Comparison of ENCODE assay signal across 9 cellular contexts in the genomic region with DNA sequence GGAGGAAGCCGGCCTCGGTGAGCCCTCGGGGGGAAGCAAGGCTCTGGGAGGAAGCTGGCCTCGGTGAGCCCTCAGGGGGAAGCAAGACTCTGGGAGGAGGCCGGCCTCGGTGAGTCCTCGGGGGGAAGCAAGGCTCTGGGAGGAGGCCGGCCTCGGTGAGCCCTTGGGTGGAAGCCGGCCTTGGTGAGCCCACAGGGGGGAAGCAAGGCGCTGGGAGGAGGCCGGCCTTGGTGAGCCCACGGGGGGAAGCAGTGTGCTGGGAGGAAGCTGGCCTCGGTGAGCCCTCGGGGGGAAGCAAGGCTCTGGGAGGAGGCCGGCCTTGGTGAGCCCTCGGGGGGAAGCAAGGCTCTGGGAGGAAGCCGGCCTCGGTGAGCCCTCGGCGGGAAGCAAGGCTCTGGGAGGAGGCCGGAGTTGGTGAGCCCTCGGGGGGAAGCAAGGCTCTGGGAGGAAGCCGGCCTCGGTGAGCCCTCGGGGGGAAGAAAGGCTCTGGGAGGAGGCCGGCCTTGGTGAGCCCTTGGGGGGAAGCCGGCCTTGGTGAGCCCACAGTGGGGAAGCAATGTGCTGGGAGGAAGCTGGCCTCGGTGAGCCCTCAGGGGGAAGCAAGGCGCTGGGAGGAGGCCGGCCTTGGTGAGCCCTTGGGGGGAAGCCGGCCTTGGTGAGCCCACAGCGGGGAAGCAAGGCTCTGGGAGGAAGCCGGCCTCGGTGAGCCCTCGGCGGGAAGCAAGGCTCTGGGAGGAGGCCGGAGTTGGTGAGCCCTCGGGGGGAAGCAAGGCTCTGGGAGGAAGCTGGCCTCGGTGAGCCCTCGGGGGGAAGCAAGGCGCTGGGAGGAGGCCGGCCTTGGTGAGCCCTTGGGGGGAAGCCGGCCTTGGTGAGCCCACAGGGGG. TPM values are rescaled to one million over a fixed set of nuclear protein-coding genes. Genes with fewer than 3 reads are reported as not detected.
"Had no signal": no experiment of that assay in that cellular context is flagged by ENCODE, and none has a peak within 500 bp of the region (broad histone marks: within the 10 kb centered on the region; RNA-seq: fewer than 3 reads in every experiment).

No MANE protein-coding gene starts in this region.

RNA-seq across cellular contexts. Expression of a gene that starts 36.7 kb away (rescaled TPM):
- total RNA-seq: LHCN-M2, MCF 10A, NCI-H460, PC-9, Peyer's patch, Right ventricle myocardium inferior, RPMI7951, SJSA1 had no signal
- polyA plus RNA-seq: SK-N-SH had no signal

RNA-seq across cellular contexts. Expression of a gene that starts 47.9 kb away (rescaled TPM):
- total RNA-seq: LHCN-M2, MCF 10A had no signal

RNA-seq across cellular contexts. Expression of a gene that starts 48.1 kb away (rescaled TPM):
- total RNA-seq: LHCN-M2, MCF 10A, NCI-H460, PC-9, Peyer's patch, Right ventricle myocardium inferior, RPMI7951, SJSA1 had no signal
- polyA plus RNA-seq: SK-N-SH had no signal

RNA-seq across cellular contexts. Expression of a gene that starts 55.3 kb away (rescaled TPM):
- total RNA-seq: LHCN-M2, MCF 10A, NCI-H460, PC-9, Peyer's patch, Right ventricle myocardium inferior, RPMI7951, SJSA1 had no signal
- polyA plus RNA-seq: SK-N-SH had no signal
